In the genomic region with DNA sequence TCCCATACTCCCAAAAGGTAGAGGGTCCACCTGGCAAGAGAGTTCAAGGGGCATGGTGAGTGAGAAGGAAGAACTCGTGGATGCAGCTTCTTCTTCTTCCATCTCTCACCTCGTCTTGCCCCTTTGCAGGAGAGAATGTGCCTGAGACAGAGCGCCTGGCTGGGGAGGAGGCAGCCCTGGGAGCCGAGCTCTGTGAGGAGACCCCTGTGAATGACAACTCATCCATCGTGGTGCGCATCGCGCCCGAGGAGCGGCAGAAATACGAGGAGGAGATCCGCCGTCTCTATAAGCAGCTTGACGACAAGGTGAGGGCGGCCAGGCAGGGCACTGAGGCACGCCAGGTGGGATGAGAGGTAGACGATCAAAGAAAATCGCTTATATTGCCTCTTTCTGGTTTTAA, we compare ENCODE assay signal across 27 cellular contexts.
"Had no signal": no experiment of that assay in that cellular context is flagged by ENCODE, and none has a peak within 500 bp of the region (broad histone marks: within the 10 kb centered on the region; RNA-seq: fewer than 3 reads in every experiment).

No MANE protein-coding gene starts in this region.

- H3K36me3 Mint-ChIP-seq: mesothelial cell of epicardium; naive B cell; natural killer cell; stimulated activated memory B cell treated with anti-CD40 and anti-IgM and Interleukin-4, amounts not matched to agents 10 μg/mL and 1 μg/mL and 100 μg/mL, for 72 hours; type B pancreatic cell had no signal

- H3K4me3 ChIP-seq: lower lobe of right lung, ovary, right atrium auricular region, right lobe of liver, smooth muscle cell, tibial nerve, vagina had no signal

- H3K36me3 ChIP-seq: lower lobe of right lung, ovary, right atrium auricular region, right lobe of liver, tibial nerve, vagina had no signal

- H3K27me3 Mint-ChIP-seq: progenitor cell of endocrine pancreas; stimulated activated naive CD8-positive, alpha-beta T cell treated with anti-CD3 and anti-CD28 coated beads, Interleukin-15, amount 100 ng/mL, for 72 hours had no signal

- H3K4me3 Mint-ChIP-seq: mesothelial cell of epicardium; naive B cell; natural killer cell; stimulated activated memory B cell treated with anti-CD40 and anti-IgM and Interleukin-4, amounts not matched to agents 10 μg/mL and 1 μg/mL and 100 μg/mL, for 72 hours; stimulated activated naive CD8-positive, alpha-beta T cell treated with anti-CD3 and anti-CD28 coated beads, Interleukin-15, amount 100 ng/mL, for 72 hours; type B pancreatic cell had no signal

- H3K27ac ChIP-seq: lower lobe of right lung, ovary, right atrium auricular region, right lobe of liver, tibial nerve, vagina had no signal

- H3K4me2 ChIP-seq: smooth muscle cell had no signal

- ATAC-seq: left cardiac atrium; left lobe of liver; left ventricle myocardium superior; lower lobe of right lung; natural killer cell; right lobe of liver; stimulated activated memory B cell treated with anti-CD40 and anti-IgM and Interleukin-4, amounts not matched to agents 10 μg/mL and 1 μg/mL and 100 μg/mL, for 72 hours; stimulated activated naive CD8-positive, alpha-beta T cell treated with anti-CD3 and anti-CD28 coated beads, Interleukin-15, amount 100 ng/mL, for 72 hours had no signal

- H3K4me1 ChIP-seq: lower lobe of right lung, right atrium auricular region, right lobe of liver, tibial nerve, vagina had no signal

- DNase-seq: hippocampal formation; kidney glomerular epithelial cell; left cardiac atrium; left ventricle myocardium superior; lower lobe of right lung; mammary epithelial cell; mesenchymal stem cell; naive B cell; natural killer cell; ovary; right lobe of liver; stimulated activated CD4-positive, alpha-beta T cell treated with anti-CD3 and anti-CD28 coated beads, Interleukin-1b, Interleukin-23, amount 100 ng/mL, for 48 hours; stimulated activated CD4-positive, alpha-beta T cell treated with anti-CD3 and anti-CD28 coated beads, Interleukin-2, amount 100 ng/mL, for 48 hours; stimulated activated CD4-positive, alpha-beta T cell treated with anti-CD3 and anti-CD28 coated beads, Interleukin-4, amount 100 ng/mL, for 4 hours; stimulated activated CD8-positive, alpha-beta memory T cell treated with anti-CD3 and anti-CD28 coated beads, Interleukin-4, amount 100 ng/mL, for 48 hours; stimulated activated naive CD4-positive, alpha-beta T cell treated with Interleukin-2 at 50 U/mL for 16 hours; stimulated activated naive CD8-positive, alpha-beta T cell treated with anti-CD3 and anti-CD28 coated beads, Interleukin-15, amount 100 ng/mL, for 72 hours; substantia nigra had no signal

- H3K9me3 ChIP-seq: lower lobe of right lung, ovary, right atrium auricular region, right lobe of liver, tibial nerve, vagina had no signal

- H3K27me3 ChIP-seq: ovary, right atrium auricular region, right lobe of liver, vagina had no signal

- H3K27ac Mint-ChIP-seq: mesothelial cell of epicardium; natural killer cell; progenitor cell of endocrine pancreas; stimulated activated memory B cell treated with anti-CD40 and anti-IgM and Interleukin-4, amounts not matched to agents 10 μg/mL and 1 μg/mL and 100 μg/mL, for 72 hours; stimulated activated naive CD8-positive, alpha-beta T cell treated with anti-CD3 and anti-CD28 coated beads, Interleukin-15, amount 100 ng/mL, for 72 hours; type B pancreatic cell had no signal

- H3K4me1 Mint-ChIP-seq: mesothelial cell of epicardium; naive B cell; natural killer cell; stimulated activated memory B cell treated with anti-CD40 and anti-IgM and Interleukin-4, amounts not matched to agents 10 μg/mL and 1 μg/mL and 100 μg/mL, for 72 hours; stimulated activated naive CD8-positive, alpha-beta T cell treated with anti-CD3 and anti-CD28 coated beads, Interleukin-15, amount 100 ng/mL, for 72 hours had no signal

- H3K9me3 Mint-ChIP-seq: mesothelial cell of epicardium; natural killer cell; stimulated activated memory B cell treated with anti-CD40 and anti-IgM and Interleukin-4, amounts not matched to agents 10 μg/mL and 1 μg/mL and 100 μg/mL, for 72 hours; stimulated activated naive CD8-positive, alpha-beta T cell treated with anti-CD3 and anti-CD28 coated beads, Interleukin-15, amount 100 ng/mL, for 72 hours; type B pancreatic cell had no signal
